1 cellular context compared by ENCODE assay signal in genomic region chr20:50689864-50690263, GRCh38.
TF ChIP-seq lines count a peak whose summit lies in the region.

No MANE protein-coding gene starts in this region.

TF ChIP-seq in SK-N-SH, 30 proteins besides CTCF, POLR2A, EP300 and RAD21 (continued from another document):
- TF ChIP-seq REST (IDR thresholded peaks at IDR 0.05; ENCODE audit: low read depth, low read length) (no peak), FOXJ3 (CRISPR knock-in tag; IDR thresholded peaks at IDR 0.05) (peak; percentile 63; the same call in 1 of the 2 replicates), PBX3 (IDR thresholded peaks at IDR 0.05) (no peak), JUND (IDR thresholded peaks at IDR 0.05) (no peak), FOSL2 (IDR thresholded peaks at IDR 0.05; ENCODE audit: borderline replicate concordance, low read depth) (no peak), TEAD4 (IDR thresholded peaks at IDR 0.05; ENCODE audit: borderline replicate concordance, insufficient read depth) (no peak), ELF1 (IDR thresholded peaks at IDR 0.05) (no peak)
TF ChIP-seq in SK-N-SH: peak in this region for 6.
